ENCODE assay signal across 8 cellular contexts in genomic region chr1:157490337-157491165, GRCh38.
DNase-seq lines count a peak whose midpoint lies in the region; ATAC-seq, FAIRE-seq and TF ChIP-seq lines count a peak whose summit lies in the region.

No MANE protein-coding gene starts in this region.

- no peak overlapping the region for H3K9ac ChIP-seq in HCT116 (ENCODE audit: low read length)

- H3K27ac ChIP-seq in C4-2B: no peak overlapping the region
- no peak overlapping the region for H3K27ac ChIP-seq in HCT116 (ENCODE audit: low read depth, low read length)

- H3K4me3 ChIP-seq in HCT116 (replicated peaks in 1 of 2; ENCODE audit: low read depth in 1 of 2, low read length in 2 of 2) (no peak overlapping the region), fibroblast of pulmonary artery (replicated peaks; ENCODE audit: low read depth, low read length) (no peak overlapping the region)

- RAD21 ChIA-PET in HCT116 (lab: Charles Lee; ENCODE audit: low non-redundant PET in 1 of 2, low total read pairs in 2 of 2, uncharacterized antibody in 2 of 2, unreplicated experiment in 2 of 2): no interaction called here

- H3K9me2 ChIP-seq in HCT116 (ENCODE audit: insufficient read depth): no peaks in the 10 kb centered on the region

- no TSS peak for BruUV-seq in HCT116 (replicated peaks; lab: Mats Ljungman, UMichigan)

- no peaks in the 10 kb centered on the region for H3K79me2 ChIP-seq in HCT116 (ENCODE audit: insufficient read depth, low read length)

- intact Hi-C loops in HCT116 (cut with micrococcal nuclease): no loop called here

- POLR2A ChIA-PET in HCT116 (lab: Charles Lee): no interaction called here

- H2AFZ ChIP-seq in HCT116 (ENCODE audit: low read depth, low read length, poor library complexity, severe bottlenecking): no peak overlapping the region

- no peak for TF ChIP-seq POLR2A in HCT116 (IDR thresholded peaks at IDR 0.05; ENCODE audit: borderline replicate concordance, extremely low read depth, insufficient read depth, insufficient read length)

- FAIRE-seq in urothelium cell line (lab: Jason Lieb, UNC): no peak

- peak; percentile 78 for ATAC-seq in HCT116
- no peak for ATAC-seq in omental fat pad (ENCODE audit: low FRiP score)
- ATAC-seq in HG03097 (IDR thresholded peaks at IDR 0.05; ENCODE audit: low FRiP score, unreplicated experiment): no peak

- no peaks in the 10 kb centered on the region for H3K9me3 ChIP-seq in HCT116 (ENCODE audit: control insufficient read depth in 1 of 2, insufficient read depth in 1 of 2, low read depth in 1 of 2, low read length in 2 of 2)

- peaks cover 0 to 2% of the 10 kb centered on the region in 2 experiments; a peak in 1 of 4 replicates for H3K4me1 ChIP-seq in HCT116 (ENCODE audit: control insufficient read depth in 1 of 2, insufficient read depth in 2 of 2, low read length in 2 of 2)

- DNase-seq in HCT116 (ENCODE audit: low read depth, low spot score) (peak; percentile 39), NCI-H82 (lab: John Stamatoyannopoulos, UW) (peak; percentile 91), fibroblast of pulmonary artery (ENCODE audit: low read depth) (peak; percentile 63), omental fat pad (ENCODE audit: low spot score) (peak; percentile 56), urothelium cell line (ENCODE audit: low spot score) (peak; percentile 54)
- peak; percentile 41 for DNase-seq in activated CD8-positive, alpha-beta memory T cell treated with anti-CD3 and anti-CD28 coated beads, Interleukin-2, amount 50 U/mL, for 4 hours

- H3K4me2 ChIP-seq in HCT116 (ENCODE audit: low read length): no peak overlapping the region; the same call in 1 of the 2 replicates

- H3K27me3 ChIP-seq in HCT116 (ENCODE audit: insufficient read depth, low read length): peaks cover 22% of the 10 kb centered on the region

- CTCF ChIA-PET in HCT116 (lab: Charles Lee): no interaction called here

- H3K36me3 ChIP-seq in HCT116 (ENCODE audit: control insufficient read depth in 1 of 2, insufficient read depth in 2 of 2, low read length in 2 of 2): no peaks in the 10 kb centered on the region

- H4K20me1 ChIP-seq in HCT116 (ENCODE audit: insufficient read depth): no peaks in the 10 kb centered on the region

- TF ChIP-seq CTCF in C4-2B (conservative IDR thresholded peaks at IDR 0.05): peak; percentile 80
- TF ChIP-seq CTCF in HCT116 (IDR thresholded peaks at IDR 0.05 in 2 of 3, conservative IDR thresholded peaks at IDR 0.05 in 1 of 3; ENCODE audit: borderline replicate concordance in 1 of 3, insufficient read depth in 1 of 3, low read depth in 2 of 3, low read length in 2 of 3): peak; percentile 71 to 82 (median 75)
- TF ChIP-seq CTCF in fibroblast of pulmonary artery (IDR thresholded peaks at IDR 0.05; ENCODE audit: low read length, missing control alignments): peak; percentile 65
- TF ChIP-seq CTCF in omental fat pad (IDR thresholded peaks at IDR 0.05): no peak

- peak; percentile 67 for TF ChIP-seq RAD21 in HCT116 (IDR thresholded peaks at IDR 0.05; ENCODE audit: low read depth)

TF ChIP-seq in HCT116, 20 proteins besides CTCF, POLR2A, EP300 and RAD21:
- TF ChIP-seq TCF7L2 (IDR thresholded peaks at IDR 0.05; ENCODE audit: borderline replicate concordance, extremely low read depth, insufficient read depth, insufficient read length) (no peak), ELF1 (IDR thresholded peaks at IDR 0.05; ENCODE audit: borderline replicate concordance, low read depth) (no peak), SIN3A (IDR thresholded peaks at IDR 0.05; ENCODE audit: low read depth) (no peak), ZFX (IDR thresholded peaks at IDR 0.05) (no peak), JUND (IDR thresholded peaks at IDR 0.05) (no peak), EGR1 (IDR thresholded peaks at IDR 0.05; ENCODE audit: low read depth) (no peak), SRF (IDR thresholded peaks at IDR 0.05; ENCODE audit: low read depth) (no peak), EZH2 (IDR thresholded peaks at IDR 0.05) (no peak), FOSL1 (IDR thresholded peaks at IDR 0.05; ENCODE audit: low read depth) (no peak), CEBPB (IDR thresholded peaks at IDR 0.05; ENCODE audit: low read depth) (no peak), EZH2phosphoT487 (IDR thresholded peaks at IDR 0.05; ENCODE audit: borderline replicate concordance) (no peak), POLR2AphosphoS5 (IDR thresholded peaks at IDR 0.05; ENCODE audit: low read depth, low read length) (no peak), CBX3 (IDR thresholded peaks at IDR 0.05; ENCODE audit: low read depth) (no peak), MAX (IDR thresholded peaks at IDR 0.05) (no peak), ATF3 (IDR thresholded peaks at IDR 0.05) (no peak), ZNF274 (IDR thresholded peaks at IDR 0.05; ENCODE audit: low read depth, low read length) (no peak), YY1 (IDR thresholded peaks at IDR 0.05; ENCODE audit: extremely low read depth, insufficient replicate concordance, low read depth, low read length) (no peak), SP1 (IDR thresholded peaks at IDR 0.05; ENCODE audit: low read depth) (no peak)
- TF ChIP-seq, protein P1, sequence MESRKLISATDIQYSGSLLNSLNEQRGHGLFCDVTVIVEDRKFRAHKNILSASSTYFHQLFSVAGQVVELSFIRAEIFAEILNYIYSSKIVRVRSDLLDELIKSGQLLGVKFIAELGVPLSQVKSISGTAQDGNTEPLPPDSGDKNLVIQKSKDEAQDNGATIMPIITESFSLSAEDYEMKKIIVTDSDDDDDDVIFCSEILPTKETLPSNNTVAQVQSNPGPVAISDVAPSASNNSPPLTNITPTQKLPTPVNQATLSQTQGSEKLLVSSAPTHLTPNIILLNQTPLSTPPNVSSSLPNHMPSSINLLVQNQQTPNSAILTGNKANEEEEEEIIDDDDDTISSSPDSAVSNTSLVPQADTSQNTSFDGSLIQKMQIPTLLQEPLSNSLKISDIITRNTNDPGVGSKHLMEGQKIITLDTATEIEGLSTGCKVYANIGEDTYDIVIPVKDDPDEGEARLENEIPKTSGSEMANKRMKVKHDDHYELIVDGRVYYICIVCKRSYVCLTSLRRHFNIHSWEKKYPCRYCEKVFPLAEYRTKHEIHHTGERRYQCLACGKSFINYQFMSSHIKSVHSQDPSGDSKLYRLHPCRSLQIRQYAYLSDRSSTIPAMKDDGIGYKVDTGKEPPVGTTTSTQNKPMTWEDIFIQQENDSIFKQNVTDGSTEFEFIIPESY (IDR thresholded peaks at IDR 0.05; ENCODE audit: extremely low read depth, insufficient replicate concordance, low read length): no peak
- TF ChIP-seq, protein P2, sequence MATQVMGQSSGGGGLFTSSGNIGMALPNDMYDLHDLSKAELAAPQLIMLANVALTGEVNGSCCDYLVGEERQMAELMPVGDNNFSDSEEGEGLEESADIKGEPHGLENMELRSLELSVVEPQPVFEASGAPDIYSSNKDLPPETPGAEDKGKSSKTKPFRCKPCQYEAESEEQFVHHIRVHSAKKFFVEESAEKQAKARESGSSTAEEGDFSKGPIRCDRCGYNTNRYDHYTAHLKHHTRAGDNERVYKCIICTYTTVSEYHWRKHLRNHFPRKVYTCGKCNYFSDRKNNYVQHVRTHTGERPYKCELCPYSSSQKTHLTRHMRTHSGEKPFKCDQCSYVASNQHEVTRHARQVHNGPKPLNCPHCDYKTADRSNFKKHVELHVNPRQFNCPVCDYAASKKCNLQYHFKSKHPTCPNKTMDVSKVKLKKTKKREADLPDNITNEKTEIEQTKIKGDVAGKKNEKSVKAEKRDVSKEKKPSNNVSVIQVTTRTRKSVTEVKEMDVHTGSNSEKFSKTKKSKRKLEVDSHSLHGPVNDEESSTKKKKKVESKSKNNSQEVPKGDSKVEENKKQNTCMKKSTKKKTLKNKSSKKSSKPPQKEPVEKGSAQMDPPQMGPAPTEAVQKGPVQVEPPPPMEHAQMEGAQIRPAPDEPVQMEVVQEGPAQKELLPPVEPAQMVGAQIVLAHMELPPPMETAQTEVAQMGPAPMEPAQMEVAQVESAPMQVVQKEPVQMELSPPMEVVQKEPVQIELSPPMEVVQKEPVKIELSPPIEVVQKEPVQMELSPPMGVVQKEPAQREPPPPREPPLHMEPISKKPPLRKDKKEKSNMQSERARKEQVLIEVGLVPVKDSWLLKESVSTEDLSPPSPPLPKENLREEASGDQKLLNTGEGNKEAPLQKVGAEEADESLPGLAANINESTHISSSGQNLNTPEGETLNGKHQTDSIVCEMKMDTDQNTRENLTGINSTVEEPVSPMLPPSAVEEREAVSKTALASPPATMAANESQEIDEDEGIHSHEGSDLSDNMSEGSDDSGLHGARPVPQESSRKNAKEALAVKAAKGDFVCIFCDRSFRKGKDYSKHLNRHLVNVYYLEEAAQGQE (IDR thresholded peaks at IDR 0.05; ENCODE audit: low read depth): no peak

Comparison
In these comparisons a context has a peak if more than half of its experiments do, and no peak if none do; other contexts are left out.
1. CTCF ChIP-seq: peak in C4-2B (single experiment), HCT116 (3 of 3) and fibroblast of pulmonary artery (single experiment); none in omental fat pad (0 of 3).
2. DNase-seq: peak in every context shown above with its lines; median percentile 91 in NCI-H82; 63 in fibroblast of pulmonary artery; 56 in omental fat pad; 54 in urothelium cell line; 41 in activated CD8-positive, alpha-beta memory T cell treated with anti-CD3 and anti-CD28 coated beads, Interleukin-2, amount 50 U/mL, for 4 hours; 39 in HCT116.